Comparison of ENCODE assay signal across 25 cellular contexts in genomic region chr2:86697539-86697938, GRCh38. TPM values are rescaled to one million over a fixed set of nuclear protein-coding genes. Genes with fewer than 3 reads are reported as not detected.
A peak's percentile ranks its signal among the peaks of the same experiment; 100 is the strongest.
DNase-seq lines count a peak whose midpoint lies in the region; ATAC-seq and TF ChIP-seq lines count a peak whose summit lies in the region.
"Had no signal": no experiment of that assay in that cellular context is flagged by ENCODE, and none has a peak within 500 bp of the region (broad histone marks: within the 10 kb centered on the region; RNA-seq: fewer than 3 reads in every experiment).

No MANE protein-coding gene starts in this region.

- no peak overlapping the region for H3K56ac ChIP-seq in mesendoderm (ENCODE audit: low read length)

- no peak overlapping the region for H3K4me2 ChIP-seq in mesendoderm (ENCODE audit: low read length)

- H2BK15ac ChIP-seq in mesendoderm (replicated peaks; ENCODE audit: low read depth), result no peak overlapping the region

- H3K18ac ChIP-seq in mesendoderm (ENCODE audit: low read length), result no peak overlapping the region

- no peak for ATAC-seq in stimulated activated naive CD8-positive, alpha-beta T cell treated with anti-CD3 and anti-CD28 coated beads, Interleukin-15, amount 100 ng/mL, for 72 hours
- ATAC-seq in stimulated activated naive CD8-positive, alpha-beta T cell treated with anti-CD3 and anti-CD28 coated beads, Interleukin-15, Interleukin-2, amounts not matched to agents 100 U/mL and 50 U/mL, for 24 hours, result no peak
- no peak for ATAC-seq in activated naive CD8-positive, alpha-beta T cell treated with anti-CD3 and anti-CD28 coated beads, Interleukin-2, amount 10 ng/mL, durations not matched to agents 7 days and 5 days (ENCODE audit: low read depth)
- peak; percentile 31 to 42 for ATAC-seq in stimulated activated naive B cell treated with anti-CD40 and anti-IgM and Interleukin-4, amounts not matched to agents 10 μg/mL and 1 μg/mL and 100 μg/mL, for 72 hours (replicated peaks)
- ATAC-seq in HG03280 (IDR thresholded peaks at IDR 0.05; ENCODE audit: unreplicated experiment), result no peak
- ATAC-seq: left lung; naive thymus-derived CD4-positive, alpha-beta T cell had no signal

- H3K4me1 ChIP-seq in Caco-2 (no peaks in the 10 kb centered on the region), mesendoderm (ENCODE audit: control insufficient read depth, low read depth, low read length) (no peaks in the 10 kb centered on the region)
- H3K4me1 ChIP-seq: left lung, uterus had no signal

- no peaks in the 10 kb centered on the region for H3K27me3 ChIP-seq in Caco-2 (replicated peaks; ENCODE audit: control insufficient read depth, insufficient read depth, low read length)
- no peaks in the 10 kb centered on the region for H3K27me3 ChIP-seq in mesendoderm (ENCODE audit: insufficient read depth, low read length, poor library complexity)
- H3K27me3 ChIP-seq: left lung, uterus had no signal

- no peak overlapping the region for H4K5ac ChIP-seq in mesendoderm (ENCODE audit: low read length)

- no peaks in the 10 kb centered on the region for H3K27me3 Mint-ChIP-seq in stimulated activated naive CD8-positive, alpha-beta T cell treated with anti-CD3 and anti-CD28 coated beads, Interleukin-15, amount 100 ng/mL, for 72 hours
- H3K27me3 Mint-ChIP-seq in activated naive CD8-positive, alpha-beta T cell treated with anti-CD3 and anti-CD28 coated beads, Interleukin-2, amount 10 ng/mL, durations not matched to agents 7 days and 5 days, result no peaks in the 10 kb centered on the region
- no peaks in the 10 kb centered on the region for H3K27me3 Mint-ChIP-seq in stimulated activated naive B cell treated with anti-CD40 and anti-IgM and Interleukin-4, amounts not matched to agents 10 μg/mL and 1 μg/mL and 100 μg/mL, for 72 hours
- H3K27me3 Mint-ChIP-seq in Caco-2 (ENCODE audit: insufficient read depth, unreplicated experiment), result no peaks in the 10 kb centered on the region
- H3K27me3 Mint-ChIP-seq: activated B cell treated with CpG ODN at 0.5 μM for 24 hours; progenitor cell of endocrine pancreas; stimulated activated naive CD8-positive, alpha-beta T cell treated with anti-CD3 and anti-CD28 coated beads, Interleukin-15, Interleukin-2, amounts not matched to agents 100 ng/mL and 50 ng/mL, for 24 hours had no signal

- CTCF ChIA-PET in Caco-2 (lab: Charles Lee), result no interaction called here

- no peak overlapping the region for H3K23ac ChIP-seq in mesendoderm (ENCODE audit: low read length)

- H2BK120ac ChIP-seq in mesendoderm (ENCODE audit: low read depth, low read length), result no peak overlapping the region

- no peak overlapping the region for H3K4ac ChIP-seq in mesendoderm (ENCODE audit: low read depth, low read length)

- no peak overlapping the region for H4K8ac ChIP-seq in mesendoderm (ENCODE audit: low read depth, low read length)

- H3K36me3 ChIP-seq in KOPT-K1 (ENCODE audit: insufficient read depth, low read length) (no peaks in the 10 kb centered on the region), Caco-2 (ENCODE audit: control insufficient read depth, insufficient read depth, low read length) (no peaks in the 10 kb centered on the region), mesendoderm (ENCODE audit: control insufficient read depth, insufficient read depth, low read length) (no peaks in the 10 kb centered on the region)
- H3K36me3 ChIP-seq: left lung, uterus had no signal

- H3K4me1 Mint-ChIP-seq in stimulated activated naive CD8-positive, alpha-beta T cell treated with anti-CD3 and anti-CD28 coated beads, Interleukin-15, amount 100 ng/mL, for 72 hours, result peaks cover 10% of the 10 kb centered on the region
- peaks cover 10% of the 10 kb centered on the region for H3K4me1 Mint-ChIP-seq in activated naive CD8-positive, alpha-beta T cell treated with anti-CD3 and anti-CD28 coated beads, Interleukin-2, amount 10 ng/mL, durations not matched to agents 7 days and 5 days
- H3K4me1 Mint-ChIP-seq in stimulated activated naive B cell treated with anti-CD40 and anti-IgM and Interleukin-4, amounts not matched to agents 10 μg/mL and 1 μg/mL and 100 μg/mL, for 72 hours, result peaks cover 6 to 9% of the 10 kb centered on the region in 2 donors
- no peaks in the 10 kb centered on the region for H3K4me1 Mint-ChIP-seq in Caco-2 (ENCODE audit: low read depth, unreplicated experiment)
- H3K4me1 Mint-ChIP-seq: central memory CD8-positive, alpha-beta T cell had no signal

- H3K9me3 ChIP-seq in KOPT-K1 (ENCODE audit: insufficient read depth, low read length, poor library complexity, severe bottlenecking) (peaks cover 26% of the 10 kb centered on the region), Caco-2 (peaks cover 33% of the 10 kb centered on the region)
- H3K9me3 ChIP-seq: uterus had no signal

- H3K79me2 ChIP-seq in mesendoderm (ENCODE audit: control insufficient read depth, insufficient read depth, low read length), result no peaks in the 10 kb centered on the region

- H3K9ac ChIP-seq in mesendoderm (ENCODE audit: low read length), result no peak overlapping the region

- BruUV-seq in Caco-2 (replicated peaks; lab: Mats Ljungman, UMichigan), result no TSS peak

- no peak for DNase-seq in stimulated activated naive CD8-positive, alpha-beta T cell treated with anti-CD3 and anti-CD28 coated beads, Interleukin-15, amount 100 ng/mL, for 72 hours
- DNase-seq in stimulated activated naive CD8-positive, alpha-beta T cell treated with anti-CD3 and anti-CD28 coated beads, Interleukin-15, Interleukin-2, amounts not matched to agents 100 U/mL and 50 U/mL, for 24 hours, result no peak
- DNase-seq in activated naive CD8-positive, alpha-beta T cell treated with anti-CD3 and anti-CD28 coated beads, Interleukin-2, amount 10 ng/mL, durations not matched to agents 7 days and 5 days, result no peak
- DNase-seq in stimulated activated naive B cell treated with anti-CD40 and anti-IgM and Interleukin-4, amounts not matched to agents 10 μg/mL and 1 μg/mL and 100 μg/mL, for 72 hours, result no peak
- no peak for DNase-seq in Caco-2
- DNase-seq in mesendoderm, result no peak
- DNase-seq: activated B cell treated with CpG ODN at 0.5 μM for 24 hours; activated CD4-positive, alpha-beta T cell treated with anti-CD3 and anti-CD28 coated beads, Interleukin-2, amount 50 U/mL, for 4 hours; activated effector memory CD4-positive, alpha-beta T cell treated with anti-CD3 and anti-CD28 coated beads, Interleukin-2, amount 50 U/mL, for 16 hours; dermis blood vessel endothelial cell; HCEC 1CT; KBM-7; left lung; naive thymus-derived CD4-positive, alpha-beta T cell; NCI-H187; NCI-H2171 treated with DMSO at 0.1 percent for 48 hours; NCI-H524 treated with DMSO at 0.1 percent for 48 hours; SIG-M5; stimulated activated CD4-positive, alpha-beta T cell treated with anti-CD3 and anti-CD28 coated beads, Interleukin-15, amount 100 ng/mL, for 24 hours; uterus had no signal

- H2AK5ac ChIP-seq in mesendoderm (ENCODE audit: low read length), result no peak overlapping the region

- peaks cover 14% of the 10 kb centered on the region for H3K36me3 Mint-ChIP-seq in activated naive CD8-positive, alpha-beta T cell treated with anti-CD3 and anti-CD28 coated beads, Interleukin-2, amount 10 ng/mL, durations not matched to agents 7 days and 5 days
- peaks cover 14 to 23% of the 10 kb centered on the region in 2 donors for H3K36me3 Mint-ChIP-seq in stimulated activated naive B cell treated with anti-CD40 and anti-IgM and Interleukin-4, amounts not matched to agents 10 μg/mL and 1 μg/mL and 100 μg/mL, for 72 hours
- no peaks in the 10 kb centered on the region for H3K36me3 Mint-ChIP-seq in Caco-2 (ENCODE audit: insufficient read depth, unreplicated experiment)

- TF ChIP-seq CTCF in Caco-2 (IDR thresholded peaks at IDR 0.05; ENCODE audit: insufficient read depth in 1 of 2, low read depth in 1 of 2, low read length in 1 of 2, severe bottlenecking in 1 of 2, unreplicated experiment in 1 of 2), result no peak

- H3K27ac ChIP-seq in KOPT-K1 (ENCODE audit: low read depth, low read length, poor library complexity, severe bottlenecking), result peak overlapping the region; percentile 25
- H3K27ac ChIP-seq in mesendoderm (ENCODE audit: low read depth, low read length), result no peak overlapping the region
- H3K27ac ChIP-seq: left lung, uterus had no signal

- H3K4me3 ChIP-seq in Caco-2 (ENCODE audit: low read depth, low read length) (no peak overlapping the region), mesendoderm (ENCODE audit: low read length) (no peak overlapping the region)
- H3K4me3 ChIP-seq: left lung, uterus had no signal

- peaks cover 24 to 27% of the 10 kb centered on the region in 2 donors for H3K9me3 Mint-ChIP-seq in stimulated activated naive CD8-positive, alpha-beta T cell treated with anti-CD3 and anti-CD28 coated beads, Interleukin-15, amount 100 ng/mL, for 72 hours
- peaks cover 11% of the 10 kb centered on the region for H3K9me3 Mint-ChIP-seq in activated naive CD8-positive, alpha-beta T cell treated with anti-CD3 and anti-CD28 coated beads, Interleukin-2, amount 10 ng/mL, durations not matched to agents 7 days and 5 days
- H3K9me3 Mint-ChIP-seq in stimulated activated naive B cell treated with anti-CD40 and anti-IgM and Interleukin-4, amounts not matched to agents 10 μg/mL and 1 μg/mL and 100 μg/mL, for 72 hours, result peaks cover 11 to 16% of the 10 kb centered on the region in 2 donors
- peaks cover 16% of the 10 kb centered on the region for H3K9me3 Mint-ChIP-seq in Caco-2 (ENCODE audit: unreplicated experiment)

- H3K79me1 ChIP-seq in mesendoderm (ENCODE audit: low read length), result no peaks in the 10 kb centered on the region

- H2BK5ac ChIP-seq in mesendoderm (ENCODE audit: low read length), result no peak overlapping the region

- peak overlapping the region; percentile 4 to 69 for H3K27ac Mint-ChIP-seq in stimulated activated naive CD8-positive, alpha-beta T cell treated with anti-CD3 and anti-CD28 coated beads, Interleukin-15, amount 100 ng/mL, for 72 hours
- peak overlapping the region; percentile 54 for H3K27ac Mint-ChIP-seq in activated naive CD8-positive, alpha-beta T cell treated with anti-CD3 and anti-CD28 coated beads, Interleukin-2, amount 10 ng/mL, durations not matched to agents 7 days and 5 days
- no peak overlapping the region for H3K27ac Mint-ChIP-seq in stimulated activated naive B cell treated with anti-CD40 and anti-IgM and Interleukin-4, amounts not matched to agents 10 μg/mL and 1 μg/mL and 100 μg/mL, for 72 hours
- H3K27ac Mint-ChIP-seq in Caco-2 (ENCODE audit: unreplicated experiment), result no peak overlapping the region
- H3K27ac Mint-ChIP-seq: activated B cell treated with CpG ODN at 0.5 μM for 24 hours; progenitor cell of endocrine pancreas; stimulated activated naive CD8-positive, alpha-beta T cell treated with anti-CD3 and anti-CD28 coated beads, Interleukin-15, Interleukin-2, amounts not matched to agents 100 ng/mL and 50 ng/mL, for 24 hours had no signal

- intact Hi-C loops in Caco-2 (cut with micrococcal nuclease; ENCODE audit: unreplicated experiment), result no loop called here

- peak overlapping the region in 1 of 2 donors; percentile 5 for H3K4me3 Mint-ChIP-seq in stimulated activated naive CD8-positive, alpha-beta T cell treated with anti-CD3 and anti-CD28 coated beads, Interleukin-15, amount 100 ng/mL, for 72 hours
- H3K4me3 Mint-ChIP-seq in activated naive CD8-positive, alpha-beta T cell treated with anti-CD3 and anti-CD28 coated beads, Interleukin-2, amount 10 ng/mL, durations not matched to agents 7 days and 5 days, result peak overlapping the region; percentile 43
- H3K4me3 Mint-ChIP-seq in stimulated activated naive B cell treated with anti-CD40 and anti-IgM and Interleukin-4, amounts not matched to agents 10 μg/mL and 1 μg/mL and 100 μg/mL, for 72 hours, result no peak overlapping the region
- no peak overlapping the region for H3K4me3 Mint-ChIP-seq in Caco-2 (ENCODE audit: unreplicated experiment)
- H3K4me3 Mint-ChIP-seq: activated B cell treated with CpG ODN at 0.5 μM for 24 hours; central memory CD8-positive, alpha-beta T cell; naive thymus-derived CD4-positive, alpha-beta T cell; stimulated activated naive CD8-positive, alpha-beta T cell treated with anti-CD3 and anti-CD28 coated beads, Interleukin-15, Interleukin-2, amounts not matched to agents 100 ng/mL and 50 ng/mL, for 24 hours had no signal

- POLR2A ChIA-PET in activated naive CD8-positive, alpha-beta T cell treated with anti-CD3 and anti-CD28 coated beads, Interleukin-2, amount 10 ng/mL, durations not matched to agents 7 days and 5 days (lab: Charles Lee), result interaction anchor here (0.6 kb wide), 1 partner anchor 1091 kb away, joined by 3 read pairs; no protein-coding TSS in a partner anchor
- POLR2A ChIA-PET in Caco-2 (lab: Charles Lee), result no interaction called here

RNA-seq across cellular contexts. Expression of gene RMND5A, which starts 22.6 kb away (rescaled TPM):
- 10 to 100 TPM; 36.1 to 42.1 TPM for total RNA-seq in activated naive CD8-positive, alpha-beta T cell treated with anti-CD3 and anti-CD28 coated beads, Interleukin-2, amount 10 ng/mL, durations not matched to agents 7 days and 5 days
- 59.9 and 61.5 TPM in 2 replicates for total RNA-seq in Caco-2 (2022)
- 29.6 TPM for polyA plus RNA-seq in mesendoderm (2013, experiment 1 of 2)
- polyA plus RNA-seq in mesendoderm (2013, experiment 2 of 2), result 27.0 TPM

Comparison
In these comparisons a context has a peak if more than half of its experiments do, and no peak if none do; other contexts are left out.
1. ATAC-seq: peak in stimulated activated naive B cell treated with anti-CD40 and anti-IgM and Interleukin-4, amounts not matched to agents 10 μg/mL and 1 μg/mL and 100 μg/mL, for 72 hours (2 of 2); none in stimulated activated naive CD8-positive, alpha-beta T cell treated with anti-CD3 and anti-CD28 coated beads, Interleukin-15, amount 100 ng/mL, for 72 hours (single experiment), stimulated activated naive CD8-positive, alpha-beta T cell treated with anti-CD3 and anti-CD28 coated beads, Interleukin-15, Interleukin-2, amounts not matched to agents 100 U/mL and 50 U/mL, for 24 hours (single experiment), activated naive CD8-positive, alpha-beta T cell treated with anti-CD3 and anti-CD28 coated beads, Interleukin-2, amount 10 ng/mL, durations not matched to agents 7 days and 5 days (single experiment) and HG03280 (single experiment).
2. H3K27ac Mint-ChIP-seq: peak in stimulated activated naive CD8-positive, alpha-beta T cell treated with anti-CD3 and anti-CD28 coated beads, Interleukin-15, amount 100 ng/mL, for 72 hours (2 of 2) and activated naive CD8-positive, alpha-beta T cell treated with anti-CD3 and anti-CD28 coated beads, Interleukin-2, amount 10 ng/mL, durations not matched to agents 7 days and 5 days (single experiment); none in stimulated activated naive B cell treated with anti-CD40 and anti-IgM and Interleukin-4, amounts not matched to agents 10 μg/mL and 1 μg/mL and 100 μg/mL, for 72 hours (single experiment) and Caco-2 (single experiment).